In the genomic region with DNA sequence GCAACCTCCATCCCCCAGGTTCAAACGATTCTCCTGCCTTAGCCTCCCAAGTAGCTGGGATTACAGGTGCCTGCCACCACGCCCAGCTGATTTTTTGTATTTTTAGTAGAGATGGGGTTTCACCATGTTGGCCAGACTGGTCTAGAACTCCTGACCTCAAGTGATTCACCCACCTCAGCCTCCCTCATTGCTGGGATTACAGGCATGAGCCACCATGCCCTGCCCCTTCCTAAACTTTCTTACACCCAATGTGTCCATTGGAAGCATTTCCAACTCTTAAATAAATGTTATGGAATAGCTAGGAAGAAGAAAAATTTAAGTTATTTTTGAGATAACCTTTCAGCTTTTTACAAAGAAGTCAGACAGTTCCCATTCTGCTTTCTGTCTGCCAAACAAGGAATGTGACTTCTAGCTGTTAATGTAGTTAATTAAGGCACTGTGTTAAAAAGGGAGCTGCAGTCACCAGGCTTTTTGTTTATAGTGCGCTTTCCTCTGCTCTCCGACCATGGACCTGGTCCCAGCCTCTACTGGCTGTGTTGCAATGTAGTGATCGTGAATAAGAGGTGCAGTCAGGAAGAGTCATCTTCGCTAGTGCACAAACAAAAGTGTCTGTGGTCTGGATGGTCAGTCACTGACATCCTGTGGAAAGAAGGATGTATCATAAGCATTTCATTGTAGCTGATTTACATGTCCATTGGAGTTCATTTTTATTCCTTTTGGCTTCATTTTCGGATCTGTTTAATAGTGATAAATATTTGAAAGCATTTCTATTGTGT, we compare ENCODE assay signal across 1 cellular context.
TF ChIP-seq lines count a peak whose summit lies in the region.

No MANE protein-coding gene starts in this region.

TF ChIP-seq in IMR-90, 13 proteins besides CTCF, POLR2A, EP300 and RAD21 (continued from another document):
- TF ChIP-seq MAZ (IDR thresholded peaks at IDR 0.05; ENCODE audit: borderline replicate concordance, low read depth, low read length) = no peak
- TF ChIP-seq BHLHE40 (IDR thresholded peaks at IDR 0.05; ENCODE audit: low read depth, low read length) = peak; percentile 60
- TF ChIP-seq RCOR1 (IDR thresholded peaks at IDR 0.05; ENCODE audit: insufficient replicate concordance, low read length) = no peak
- TF ChIP-seq MAFK (IDR thresholded peaks at IDR 0.05; ENCODE audit: low read depth, low read length) = peak; percentile 15; the same call in 1 of the 2 replicates
- no peak for TF ChIP-seq CHD1 (IDR thresholded peaks at IDR 0.05; ENCODE audit: low read depth, low read length)
- TF ChIP-seq ELK1 (IDR thresholded peaks at IDR 0.05; ENCODE audit: borderline replicate concordance, low read depth, low read length) = no peak
- no peak for TF ChIP-seq NFE2L2 (IDR thresholded peaks at IDR 0.05; ENCODE audit: low read depth, low read length)
